1 cellular context compared by ENCODE assay signal in the genomic region with DNA sequence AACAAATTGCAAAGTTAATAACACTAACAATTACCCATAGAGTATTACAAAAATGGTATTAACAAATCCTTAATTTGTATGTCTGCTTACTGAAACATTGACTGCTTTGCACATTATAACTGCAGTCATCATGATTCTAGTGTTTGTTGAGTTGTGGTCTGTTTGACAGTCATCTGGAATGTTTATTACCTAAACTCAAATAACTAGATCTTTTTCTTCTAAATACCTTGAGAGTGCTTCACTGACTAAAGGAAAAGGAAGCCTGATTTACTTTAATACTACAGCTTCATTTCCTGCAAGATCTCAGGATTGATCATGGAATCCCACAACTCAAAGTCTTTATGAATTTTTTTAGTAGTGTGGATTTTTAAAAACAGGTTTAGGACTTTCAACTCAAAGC.
TF ChIP-seq lines count a peak whose summit lies in the region.

No MANE protein-coding gene starts in this region.

TF ChIP-seq in endothelial cell of umbilical vein, 7 proteins besides CTCF, POLR2A, EP300 and RAD21:
- TF ChIP-seq, protein P1, sequence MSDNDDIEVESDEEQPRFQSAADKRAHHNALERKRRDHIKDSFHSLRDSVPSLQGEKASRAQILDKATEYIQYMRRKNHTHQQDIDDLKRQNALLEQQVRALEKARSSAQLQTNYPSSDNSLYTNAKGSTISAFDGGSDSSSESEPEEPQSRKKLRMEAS (IDR thresholded peaks at IDR 0.05; ENCODE audit: insufficient read depth, insufficient read length): no peak
- TF ChIP-seq EZH2 (IDR thresholded peaks at IDR 0.05; ENCODE audit: borderline replicate concordance, low read depth, low read length, severe bottlenecking) (no peak), GATA2 (IDR thresholded peaks at IDR 0.05; ENCODE audit: insufficient read depth, insufficient read length, low read depth, low read length) (no peak), FOS (IDR thresholded peaks at IDR 0.05; ENCODE audit: borderline replicate concordance, insufficient read depth, low read length) (no peak), MYC (IDR thresholded peaks at IDR 0.05; ENCODE audit: low read depth, low read length) (no peak), JUN (IDR thresholded peaks at IDR 0.05; ENCODE audit: borderline replicate concordance, insufficient read depth, insufficient read length, low read depth) (no peak), POLR2AphosphoS5 (IDR thresholded peaks at IDR 0.05; ENCODE audit: insufficient read depth, low read depth, low read length) (no peak)
